In genomic region chr1:208835781-208836180, GRCh38 we compare ENCODE assay signal across 26 cellular contexts.
"Had no signal": no experiment of that assay in that cellular context is flagged by ENCODE, and none has a peak within 500 bp of the region (broad histone marks: within the 10 kb centered on the region; RNA-seq: fewer than 3 reads in every experiment).

No MANE protein-coding gene starts in this region.

- H3K36me3 ChIP-seq: esophagus squamous epithelium, heart right ventricle, left lung, spleen, tibial artery, vagina had no signal

- H3K4me3 ChIP-seq: esophagus squamous epithelium, heart right ventricle, left lung, mucosa of descending colon, psoas muscle, skin epidermis, spleen, testis, tibial artery, vagina had no signal

- H3K9me3 Mint-ChIP-seq: effector memory CD8-positive, alpha-beta T cell; mesothelial cell of epicardium; naive B cell; natural killer cell treated with Interleukin-12 subunit alpha and Interleukin-12 subunit beta and Interleukin-15 and Interleukin-18, amount 100 ng/mL, for 72 hours; stimulated activated memory B cell treated with anti-CD40 and anti-IgM and Interleukin-4, amounts not matched to agents 10 μg/mL and 1 μg/mL and 100 μg/mL, for 72 hours had no signal

- H3K4me1 ChIP-seq: heart right ventricle, left lung, psoas muscle, testis, vagina had no signal

- H3K27me3 Mint-ChIP-seq: effector memory CD8-positive, alpha-beta T cell; natural killer cell treated with Interleukin-12 subunit alpha and Interleukin-12 subunit beta and Interleukin-15 and Interleukin-18, amount 100 ng/mL, for 72 hours; stimulated activated memory B cell treated with anti-CD40 and anti-IgM and Interleukin-4, amounts not matched to agents 10 μg/mL and 1 μg/mL and 100 μg/mL, for 72 hours had no signal

- H3K27ac Mint-ChIP-seq: effector memory CD8-positive, alpha-beta T cell; naive B cell; natural killer cell treated with Interleukin-12 subunit alpha and Interleukin-12 subunit beta and Interleukin-15 and Interleukin-18, amount 100 ng/mL, for 72 hours; stimulated activated memory B cell treated with anti-CD40 and anti-IgM and Interleukin-4, amounts not matched to agents 10 μg/mL and 1 μg/mL and 100 μg/mL, for 72 hours had no signal

- H3K9me3 ChIP-seq: esophagus squamous epithelium, heart right ventricle, left lung, mucosa of descending colon, psoas muscle, spleen, testis, tibial artery, vagina had no signal

- H3K27me3 ChIP-seq: left lung, testis, tibial artery, vagina had no signal

- H3K4me3 Mint-ChIP-seq: effector memory CD8-positive, alpha-beta T cell; naive B cell; natural killer cell treated with Interleukin-12 subunit alpha and Interleukin-12 subunit beta and Interleukin-15 and Interleukin-18, amount 100 ng/mL, for 72 hours; stimulated activated memory B cell treated with anti-CD40 and anti-IgM and Interleukin-4, amounts not matched to agents 10 μg/mL and 1 μg/mL and 100 μg/mL, for 72 hours had no signal

- DNase-seq: cortex of kidney; effector memory CD8-positive, alpha-beta T cell; erythroblast; esophagus squamous epithelium; foreskin melanocyte; glutamatergic neuron; heart right ventricle; hippocampal formation; left cardiac atrium; left lung; mesenchymal stem cell; mucosa of descending colon; naive B cell; psoas muscle; retina; spleen; stimulated activated CD4-positive, alpha-beta T cell treated with anti-CD3 and anti-CD28 coated beads, Interleukin-4, amount 100 ng/mL, for 4 hours; stimulated activated naive CD8-positive, alpha-beta T cell treated with anti-CD3 and anti-CD28 coated beads, Interleukin-15, Interleukin-2, amounts not matched to agents 100 U/mL and 50 U/mL, for 24 hours; substantia nigra; testis; tibial artery had no signal

- H3K27ac ChIP-seq: esophagus squamous epithelium, heart right ventricle, left lung, psoas muscle, skin epidermis, spleen, testis, tibial artery, vagina had no signal

- H3K36me3 Mint-ChIP-seq: mesothelial cell of epicardium; naive B cell; natural killer cell treated with Interleukin-12 subunit alpha and Interleukin-12 subunit beta and Interleukin-15 and Interleukin-18, amount 100 ng/mL, for 72 hours; stimulated activated memory B cell treated with anti-CD40 and anti-IgM and Interleukin-4, amounts not matched to agents 10 μg/mL and 1 μg/mL and 100 μg/mL, for 72 hours had no signal

- H3K4me1 Mint-ChIP-seq: naive B cell; stimulated activated memory B cell treated with anti-CD40 and anti-IgM and Interleukin-4, amounts not matched to agents 10 μg/mL and 1 μg/mL and 100 μg/mL, for 72 hours had no signal
